In genomic region chr6:150420926-150421325, GRCh38 we compare ENCODE assay signal across 22 cellular contexts. TPM values are rescaled to one million over a fixed set of nuclear protein-coding genes. Genes with fewer than 3 reads are reported as not detected.
"Had no signal": no experiment of that assay in that cellular context is flagged by ENCODE, and none has a peak within 500 bp of the region (broad histone marks: within the 10 kb centered on the region; RNA-seq: fewer than 3 reads in every experiment).

No MANE protein-coding gene starts in this region.

- H3K9me3 Mint-ChIP-seq: activated naive CD4-positive, alpha-beta T cell treated with anti-CD3 and anti-CD28 coated beads, Interleukin-2, amount 10 ng/mL, durations not matched to agents 7 days and 5 days had no signal

- H3K4me3 ChIP-seq: SJSA1 had no signal

- DNase-seq: activated CD4-positive, alpha-beta T cell treated with anti-CD3 and anti-CD28 coated beads for 4 hours; activated CD8-positive, alpha-beta memory T cell treated with anti-CD3 and anti-CD28 coated beads, Interleukin-2, amount 50 U/mL, for 4 hours; activated CD8-positive, alpha-beta T cell treated with anti-CD3 and anti-CD28 coated beads for 36 hours; activated gamma-delta T cell treated with Interleukin-2 at 50 U/mL for 16 hours; activated naive CD4-positive, alpha-beta T cell treated with anti-CD3 and anti-CD28 coated beads, Interleukin-2, amount 10 ng/mL, durations not matched to agents 7 days and 5 days; activated naive CD8-positive, alpha-beta T cell treated with anti-CD3 and anti-CD28 coated beads for 36 hours; activated T-cell treated with anti-CD3 and anti-CD28 coated beads, Interleukin-2, amount 50 U/mL, for 72 hours; cerebellar nuclear complex; MM.1S; NCI-H1105 treated with DMSO at 0.1 percent for 48 hours; NCI-H1436 treated with DMSO at 0.1 percent for 48 hours; NCI-H187; NCI-H2081; NCI-H446; NCI-H524; SHP77 had no signal

- H3K36me3 Mint-ChIP-seq: activated naive CD4-positive, alpha-beta T cell treated with anti-CD3 and anti-CD28 coated beads, Interleukin-2, amount 10 ng/mL, durations not matched to agents 7 days and 5 days had no signal

- FAIRE-seq: RCC 7860 had no signal

- ATAC-seq: activated CD4-positive, CD25-positive, alpha-beta regulatory T cell treated with anti-CD3 and anti-CD28 coated beads, Interleukin-2, amount 50 U/mL, for 24 hours; activated CD8-positive, alpha-beta T cell treated with anti-CD3 and anti-CD28 coated beads for 36 hours; activated T-cell treated with anti-CD3 and anti-CD28 coated beads, Interleukin-2, amount 50 U/mL, for 72 hours had no signal

- H3K27me3 ChIP-seq: SJSA1 had no signal

- H3K27ac Mint-ChIP-seq: activated CD8-positive, alpha-beta T cell treated with anti-CD3 and anti-CD28 coated beads for 36 hours; activated naive CD4-positive, alpha-beta T cell treated with anti-CD3 and anti-CD28 coated beads, Interleukin-2, amount 10 ng/mL, durations not matched to agents 7 days and 5 days; activated naive CD8-positive, alpha-beta T cell treated with anti-CD3 and anti-CD28 coated beads for 36 hours; activated T-cell treated with anti-CD3 and anti-CD28 coated beads, Interleukin-2, amount 50 U/mL, for 72 hours; activated T-helper 2 cell treated with anti-CD3 and anti-CD28 coated beads, Interferon-gamma antibody, Interleukin-2, Interleukin-4, amounts not matched to agents 10 μg/mL and 5 μg/mL and 100 μg/mL, durations not matched to agents 14 hours and 24 hours and 36 hours; T-helper 1 cell treated with Interleukin-12 subunit alpha and Interleukin-12 subunit beta and Interleukin-4 antibody, amounts not matched to agents 30 μg/mL and 1 μg/mL, for 36 hours had no signal

- H3K27ac ChIP-seq: SJSA1 had no signal

- H3K36me3 ChIP-seq: SJSA1 had no signal

- H3K4me3 Mint-ChIP-seq: activated CD8-positive, alpha-beta T cell treated with anti-CD3 and anti-CD28 coated beads for 36 hours; activated naive CD4-positive, alpha-beta T cell treated with anti-CD3 and anti-CD28 coated beads, Interleukin-2, amount 10 ng/mL, durations not matched to agents 7 days and 5 days; activated naive CD8-positive, alpha-beta T cell treated with anti-CD3 and anti-CD28 coated beads for 36 hours; T-helper 1 cell treated with Interleukin-12 subunit alpha and Interleukin-12 subunit beta and Interleukin-4 antibody, amounts not matched to agents 30 μg/mL and 1 μg/mL, for 36 hours had no signal

- H3K9me3 ChIP-seq: SJSA1 had no signal

RNA-seq across cellular contexts. Expression of gene IYD, which starts 52.1 kb away (rescaled TPM):
- total RNA-seq: activated CD8-positive, alpha-beta T cell treated with anti-CD3 and anti-CD28 coated beads for 36 hours; activated naive CD8-positive, alpha-beta T cell treated with anti-CD3 and anti-CD28 coated beads for 36 hours; activated T-cell treated with anti-CD3 and anti-CD28 coated beads, Interleukin-2, amount 50 U/mL, for 72 hours; activated T-helper 2 cell treated with anti-CD3 and anti-CD28 coated beads, Interferon-gamma antibody, Interleukin-2, Interleukin-4, amounts not matched to agents 10 μg/mL and 5 μg/mL and 100 μg/mL, durations not matched to agents 14 hours and 24 hours and 36 hours; cardiac septum; SJSA1 had no signal
